In genomic region chr9:114395768-114396167, GRCh38 we compare ENCODE assay signal across 15 cellular contexts. TPM values are rescaled to one million over a fixed set of nuclear protein-coding genes. Genes with fewer than 3 reads are reported as not detected.
DNase-seq lines count a peak whose midpoint lies in the region; ATAC-seq and TF ChIP-seq lines count a peak whose summit lies in the region.
"Had no signal": no experiment of that assay in that cellular context is flagged by ENCODE, and none has a peak within 500 bp of the region (broad histone marks: within the 10 kb centered on the region; RNA-seq: fewer than 3 reads in every experiment).

No MANE protein-coding gene starts in this region.

- H3K9ac ChIP-seq in endodermal cell (ENCODE audit: extremely low read depth, low read length, poor library complexity, severe bottlenecking): no peak overlapping the region

- H3K4me3 ChIP-seq in PC-9 (no peak overlapping the region), endodermal cell (ENCODE audit: low read length) (no peak overlapping the region)

- H3F3A ChIP-seq in PC-9 (ENCODE audit: insufficient read depth, low read depth): peaks cover 18% of the 10 kb centered on the region; the same call in 1 of the 2 replicates

- H2AFZ ChIP-seq in PC-9: no peak overlapping the region

- H3K27me3 ChIP-seq in PC-9 (ENCODE audit: insufficient read depth, low read depth): no peaks in the 10 kb centered on the region
- peaks cover 16% of the 10 kb centered on the region for H3K27me3 ChIP-seq in endodermal cell (ENCODE audit: control insufficient read depth, insufficient read depth, low read length, poor library complexity, severe bottlenecking)

- 90 to 96% methylated on average over 3 to 5 of the region's 5 CpGs for WGBS in endodermal cell (ENCODE audit: insufficient coverage in 1 of 2, insufficient read length in 1 of 2), 2 experiments

- no peak for DNase-seq in activated CD4-positive, alpha-beta T cell treated with anti-CD3 and anti-CD28 coated beads, Interleukin-2, amount 10 ng/mL, durations not matched to agents 24 days and 14 days
- no peak for DNase-seq in activated CD4-positive, alpha-beta T cell treated with anti-CD3 and anti-CD28 coated beads for 4 hours
- DNase-seq in T-cell: no peak
- DNase-seq in effector memory CD8-positive, alpha-beta T cell: no peak
- DNase-seq in stimulated activated naive CD8-positive, alpha-beta T cell treated with anti-CD3 and anti-CD28 coated beads, Interleukin-15, amount 100 ng/mL, for 72 hours: no peak
- DNase-seq in PC-9: no peak
- no peak for DNase-seq in erythroblast (lab: John Stamatoyannopoulos, UW)
- DNase-seq in endodermal cell: no peak
- DNase-seq: activated CD4-positive, alpha-beta T cell treated with anti-CD3 and anti-CD28 coated beads for 1 hour; Kasumi-1; kidney glomerular epithelial cell; NCI-H2029; nephron progenitor cell; NK-92 treated with Interleukin-12 subunit alpha and Interleukin-12 subunit beta, amount 100 ng/mL, for 24 hours had no signal

- peak overlapping the region; percentile 60 for H3K4me3 Mint-ChIP-seq in activated CD4-positive, alpha-beta T cell treated with anti-CD3 and anti-CD28 coated beads, Interleukin-2, amount 10 ng/mL, durations not matched to agents 24 days and 14 days
- H3K4me3 Mint-ChIP-seq in T-cell: peak overlapping the region; percentile 66 to 100 (median 66)
- H3K4me3 Mint-ChIP-seq in effector memory CD8-positive, alpha-beta T cell: peak overlapping the region; percentile 36 to 98
- peak overlapping the region; percentile 98 to 99 for H3K4me3 Mint-ChIP-seq in stimulated activated naive CD8-positive, alpha-beta T cell treated with anti-CD3 and anti-CD28 coated beads, Interleukin-15, amount 100 ng/mL, for 72 hours
- no peak overlapping the region for H3K4me3 Mint-ChIP-seq in endodermal cell

- H3K9me3 Mint-ChIP-seq in activated CD4-positive, alpha-beta T cell treated with anti-CD3 and anti-CD28 coated beads, Interleukin-2, amount 10 ng/mL, durations not matched to agents 24 days and 14 days: no peaks in the 10 kb centered on the region
- no peaks in the 10 kb centered on the region for H3K9me3 Mint-ChIP-seq in T-cell
- H3K9me3 Mint-ChIP-seq in effector memory CD8-positive, alpha-beta T cell: no peaks in the 10 kb centered on the region
- no peaks in the 10 kb centered on the region for H3K9me3 Mint-ChIP-seq in stimulated activated naive CD8-positive, alpha-beta T cell treated with anti-CD3 and anti-CD28 coated beads, Interleukin-15, amount 100 ng/mL, for 72 hours
- no peaks in the 10 kb centered on the region for H3K9me3 Mint-ChIP-seq in endodermal cell
- H3K9me3 Mint-ChIP-seq: nephron progenitor cell had no signal

- H3K4me1 ChIP-seq in PC-9 (replicated peaks; ENCODE audit: insufficient read depth): peaks cover 18% of the 10 kb centered on the region
- H3K4me1 ChIP-seq in endodermal cell (ENCODE audit: control insufficient read depth, insufficient read depth, low read length): peaks cover 5% of the 10 kb centered on the region

- H3K4me2 ChIP-seq in PC-9: no peak overlapping the region

- no peaks in the 10 kb centered on the region for H3K27me3 Mint-ChIP-seq in activated CD4-positive, alpha-beta T cell treated with anti-CD3 and anti-CD28 coated beads, Interleukin-2, amount 10 ng/mL, durations not matched to agents 24 days and 14 days
- H3K27me3 Mint-ChIP-seq in T-cell (no peaks in the 10 kb centered on the region), endodermal cell (ENCODE audit: insufficient read depth) (peaks cover 2% of the 10 kb centered on the region)
- H3K27me3 Mint-ChIP-seq in effector memory CD8-positive, alpha-beta T cell: no peaks in the 10 kb centered on the region
- no peaks in the 10 kb centered on the region for H3K27me3 Mint-ChIP-seq in stimulated activated naive CD8-positive, alpha-beta T cell treated with anti-CD3 and anti-CD28 coated beads, Interleukin-15, amount 100 ng/mL, for 72 hours

- peak overlapping the region; percentile 62 for H3K27ac Mint-ChIP-seq in activated CD4-positive, alpha-beta T cell treated with anti-CD3 and anti-CD28 coated beads, Interleukin-2, amount 10 ng/mL, durations not matched to agents 24 days and 14 days
- H3K27ac Mint-ChIP-seq in T-cell (peak overlapping the region; percentile 92 to 97), endodermal cell (no peak overlapping the region)
- peak overlapping the region; percentile 98 for H3K27ac Mint-ChIP-seq in effector memory CD8-positive, alpha-beta T cell
- H3K27ac Mint-ChIP-seq in stimulated activated naive CD8-positive, alpha-beta T cell treated with anti-CD3 and anti-CD28 coated beads, Interleukin-15, amount 100 ng/mL, for 72 hours: peak overlapping the region; percentile 42 to 84

- H3K9me2 ChIP-seq in PC-9 (ENCODE audit: insufficient read depth): no peaks in the 10 kb centered on the region

- no peak for ATAC-seq in T-cell (replicated peaks in 1 of 4)
- no peak for ATAC-seq in effector memory CD8-positive, alpha-beta T cell (replicated peaks)
- no peak for ATAC-seq in stimulated activated naive CD8-positive, alpha-beta T cell treated with anti-CD3 and anti-CD28 coated beads, Interleukin-15, amount 100 ng/mL, for 72 hours
- ATAC-seq: SK-N-SH treated with all-trans-retinoic acid at 6 μM for 48 hours had no signal

- H4K20me1 ChIP-seq in PC-9 (ENCODE audit: insufficient read depth): 0 out of 2 replicates have a peak, but pooled peaks cover 4% of the 10 kb centered on the region

- H3K79me2 ChIP-seq in PC-9 (ENCODE audit: low read depth): no peaks in the 10 kb centered on the region

- H3K9me3 ChIP-seq in PC-9 (ENCODE audit: insufficient read depth, low read depth) (no peaks in the 10 kb centered on the region), endodermal cell (ENCODE audit: control insufficient read depth, low read length) (no peaks in the 10 kb centered on the region)

- H3K27ac ChIP-seq in PC-9: no peak overlapping the region
- H3K27ac ChIP-seq in endodermal cell (ENCODE audit: low read depth, low read length): no peak overlapping the region

- CTCF ChIA-PET in T-cell (lab: Charles Lee): interaction anchor here (0.6 to 1.2 kb wide), 8 partner anchors 9 to 285 kb away, joined by 3 to 5 read pairs (median 4); no protein-coding TSS in a partner anchor
- CTCF ChIA-PET in PC-9 (lab: Charles Lee): interaction anchor here (0.6 to 0.7 kb wide), 2 partner anchors 247 to 716 kb away, joined by 4 read pairs; no protein-coding TSS in a partner anchor

- TF ChIP-seq CTCF in PC-9 (conservative IDR thresholded peaks at IDR 0.05): no peak
- TF ChIP-seq CTCF in endodermal cell (conservative IDR thresholded peaks at IDR 0.05): no peak

- TF ChIP-seq POLR2A in erythroblast (IDR thresholded peaks at IDR 0.05; ENCODE audit: low read length): no peak

- H3K36me3 Mint-ChIP-seq in activated CD4-positive, alpha-beta T cell treated with anti-CD3 and anti-CD28 coated beads, Interleukin-2, amount 10 ng/mL, durations not matched to agents 24 days and 14 days (ENCODE audit: low read depth): peaks cover 29% of the 10 kb centered on the region
- H3K36me3 Mint-ChIP-seq in T-cell (peaks cover 16% of the 10 kb centered on the region), endodermal cell (ENCODE audit: low read depth) (no peaks in the 10 kb centered on the region)
- peaks cover 59% of the 10 kb centered on the region for H3K36me3 Mint-ChIP-seq in effector memory CD8-positive, alpha-beta T cell (ENCODE audit: insufficient read depth)

- peaks cover 47% of the 10 kb centered on the region for H3K4me1 Mint-ChIP-seq in activated CD4-positive, alpha-beta T cell treated with anti-CD3 and anti-CD28 coated beads, Interleukin-2, amount 10 ng/mL, durations not matched to agents 24 days and 14 days
- H3K4me1 Mint-ChIP-seq in T-cell (peaks cover 67 to 70% (median 67%) of the 10 kb centered on the region in 3 donors), endodermal cell (peaks cover 25% of the 10 kb centered on the region)
- H3K4me1 Mint-ChIP-seq in effector memory CD8-positive, alpha-beta T cell (ENCODE audit: low read depth in 2 of 2): peaks cover 41 to 54% of the 10 kb centered on the region in 2 donors
- peaks cover 77% of the 10 kb centered on the region for H3K4me1 Mint-ChIP-seq in stimulated activated naive CD8-positive, alpha-beta T cell treated with anti-CD3 and anti-CD28 coated beads, Interleukin-15, amount 100 ng/mL, for 72 hours

- intact Hi-C loops in activated CD4-positive, alpha-beta T cell treated with anti-CD3 and anti-CD28 coated beads, Interleukin-2, amount 10 ng/mL, durations not matched to agents 24 days and 14 days (cut with micrococcal nuclease): no loop called here
- intact Hi-C loops in PC-9 (cut with micrococcal nuclease; ENCODE audit: unreplicated experiment): loop anchor here (5.0 kb wide), 1 partner anchor 48 kb away; no protein-coding TSS in a partner anchor

- POLR2A ChIA-PET in T-cell (lab: Charles Lee) (interaction anchor here (0.6 to 3.5 kb wide), 6 partner anchors 9 to 196 kb away, joined by 3 to 42 read pairs (median 6); partner anchors contain the start of gene AKNA (in 2 of the 2)), PC-9 (lab: Charles Lee; ENCODE audit: unreplicated experiment) (no interaction called here)

- H3K36me3 ChIP-seq in PC-9 (ENCODE audit: low read depth): no peaks in the 10 kb centered on the region
- H3K36me3 ChIP-seq in endodermal cell (ENCODE audit: control insufficient read depth, insufficient read depth, low read length): no peaks in the 10 kb centered on the region

- BruUV-seq in PC-9 (replicated peaks; lab: Mats Ljungman, UMichigan): no TSS peak

RNA-seq across cellular contexts. Expression of gene AKNA, which starts 8.0 kb away (rescaled TPM):
- 149 and 150 TPM in 2 replicates for total RNA-seq in activated CD4-positive, alpha-beta T cell treated with anti-CD3 and anti-CD28 coated beads, Interleukin-2, amount 10 ng/mL, durations not matched to agents 24 days and 14 days
- total RNA-seq in T-cell: 100 to 1,000 TPM; 382 to 462 (median 415) TPM
- 11.5 and 14.4 TPM in 2 replicates for total RNA-seq in PC-9 (2021)
- 10 to 100 TPM; 12.2 to 15.4 TPM for total RNA-seq in endodermal cell
- 16.6 TPM for polyA plus RNA-seq in endodermal cell (2013, experiment 1 of 2)
- 16.2 TPM for polyA plus RNA-seq in endodermal cell (2013, experiment 2 of 2)
